In the genomic region with DNA sequence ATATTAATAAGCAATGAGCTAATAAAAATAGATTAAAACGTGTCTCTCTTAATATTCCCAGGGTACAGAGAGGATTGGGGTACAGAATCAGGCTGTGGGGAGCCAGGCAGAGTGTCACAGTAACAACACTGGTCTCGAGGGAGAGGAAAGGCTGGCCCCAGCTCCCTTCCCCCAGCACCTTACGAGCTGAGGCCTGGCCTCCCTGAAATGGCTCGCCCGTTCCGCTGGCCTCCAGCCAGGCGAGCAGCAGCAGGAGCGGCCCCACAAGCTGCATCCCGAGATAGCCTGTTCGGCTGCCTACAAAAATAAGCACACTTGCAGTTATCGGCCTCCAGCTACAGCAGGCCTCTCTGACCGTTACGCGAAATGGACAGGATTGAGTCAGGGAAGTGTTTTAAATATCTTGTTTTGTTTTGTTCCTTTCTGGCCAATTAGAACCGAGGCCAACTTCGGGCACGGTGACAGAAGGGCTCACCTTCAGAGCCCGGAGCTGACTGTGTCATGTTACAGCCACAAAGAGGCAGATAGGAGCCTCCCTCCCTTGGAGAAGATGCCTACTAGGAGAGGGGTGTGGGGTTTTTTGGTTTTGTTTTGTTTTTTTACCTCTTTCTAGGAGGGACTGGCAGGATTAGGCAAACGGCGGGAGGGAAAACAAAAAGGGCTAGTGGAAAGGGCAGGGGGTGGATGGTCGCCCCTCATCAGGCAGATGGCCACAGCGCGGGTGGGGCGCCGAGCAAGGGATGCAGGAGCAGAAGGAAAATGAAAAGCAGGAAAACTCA, we compare ENCODE assay signal across 1 cellular context.
A peak's percentile ranks its signal among the peaks of the same experiment; 100 is the strongest.
TF ChIP-seq lines count a peak whose summit lies in the region.

No MANE protein-coding gene starts in this region.

TF ChIP-seq in HEK293, 187 proteins besides CTCF, POLR2A, EP300 and RAD21 (continued from another document and continues in another):
- TF ChIP-seq ZNF621 (tag by site-specific recombination; IDR thresholded peaks at IDR 0.05) (no peak), SP2 (tag by site-specific recombination; IDR thresholded peaks at IDR 0.05) (peak; percentile 31; the same call in 1 of the 2 replicates), ZNF10 (tag by site-specific recombination; IDR thresholded peaks at IDR 0.05) (peak; percentile 98), ZNF2 (tag by site-specific recombination; IDR thresholded peaks at IDR 0.05) (peak; percentile 16; the same call in 1 of the 2 replicates), PRDM1 (tag by site-specific recombination; IDR thresholded peaks at IDR 0.05) (no peak), SP7 (tag by site-specific recombination; IDR thresholded peaks at IDR 0.05) (peak; percentile 84), ZNF658 (tag by site-specific recombination; IDR thresholded peaks at IDR 0.05) (no peak), ZNF221 (tag by site-specific recombination; IDR thresholded peaks at IDR 0.05; ENCODE audit: borderline replicate concordance) (no peak), ZNF146 (tag by site-specific recombination; IDR thresholded peaks at IDR 0.05) (no peak), ZNF274 (IDR thresholded peaks at IDR 0.05; ENCODE audit: low read length) (no peak), ZNF274 (tag by site-specific recombination; IDR thresholded peaks at IDR 0.05; ENCODE audit: borderline replicate concordance) (no peak), ZNF423 (tag by site-specific recombination; IDR thresholded peaks at IDR 0.05) (no peak), YY2 (tag by site-specific recombination; IDR thresholded peaks at IDR 0.05) (no peak), ZNF843 (tag by site-specific recombination; IDR thresholded peaks at IDR 0.05) (peak; percentile 53; the same call in 1 of the 2 replicates), ZNF157 (tag by site-specific recombination; IDR thresholded peaks at IDR 0.05) (no peak), ZFP69B (tag by site-specific recombination; IDR thresholded peaks at IDR 0.05) (peak; percentile 96), GFI1B (tag by site-specific recombination; IDR thresholded peaks at IDR 0.05) (no peak), ZNF391 (tag by site-specific recombination; IDR thresholded peaks at IDR 0.05; ENCODE audit: borderline replicate concordance, low read depth) (peak; percentile 24; the same call in 1 of the 2 replicates), RBAK (tag by site-specific recombination; IDR thresholded peaks at IDR 0.05) (no peak), ZNF473 (tag by site-specific recombination; IDR thresholded peaks at IDR 0.05) (no peak), ZNF223 (tag by site-specific recombination; IDR thresholded peaks at IDR 0.05) (no peak), ZNF544 (tag by site-specific recombination; IDR thresholded peaks at IDR 0.05) (no peak), ZBTB48 (tag by site-specific recombination; IDR thresholded peaks at IDR 0.05) (peak; percentile 56; the same call in 1 of the 2 replicates), ZNF48 (tag by site-specific recombination; IDR thresholded peaks at IDR 0.05) (no peak), ZNF777 (tag by site-specific recombination; IDR thresholded peaks at IDR 0.05; ENCODE audit: borderline replicate concordance) (no peak), SALL2 (tag by site-specific recombination; IDR thresholded peaks at IDR 0.05; ENCODE audit: borderline replicate concordance) (no peak), ZNF514 (tag by site-specific recombination; IDR thresholded peaks at IDR 0.05) (no peak), OVOL3 (tag by site-specific recombination; IDR thresholded peaks at IDR 0.05) (peak; percentile 91), GLI2 (tag by site-specific recombination; IDR thresholded peaks at IDR 0.05; ENCODE audit: borderline replicate concordance, low read depth) (no peak), ZNF433 (tag by site-specific recombination; IDR thresholded peaks at IDR 0.05; ENCODE audit: low read depth) (no peak), ZNF121 (tag by site-specific recombination; IDR thresholded peaks at IDR 0.05) (no peak), ZNF701 (tag by site-specific recombination; IDR thresholded peaks at IDR 0.05) (no peak), ZNF660 (tag by site-specific recombination; IDR thresholded peaks at IDR 0.05) (no peak), ZNF626 (tag by site-specific recombination; IDR thresholded peaks at IDR 0.05) (no peak), ZNF707 (tag by site-specific recombination; IDR thresholded peaks at IDR 0.05) (no peak)
- TF ChIP-seq, protein P1, sequence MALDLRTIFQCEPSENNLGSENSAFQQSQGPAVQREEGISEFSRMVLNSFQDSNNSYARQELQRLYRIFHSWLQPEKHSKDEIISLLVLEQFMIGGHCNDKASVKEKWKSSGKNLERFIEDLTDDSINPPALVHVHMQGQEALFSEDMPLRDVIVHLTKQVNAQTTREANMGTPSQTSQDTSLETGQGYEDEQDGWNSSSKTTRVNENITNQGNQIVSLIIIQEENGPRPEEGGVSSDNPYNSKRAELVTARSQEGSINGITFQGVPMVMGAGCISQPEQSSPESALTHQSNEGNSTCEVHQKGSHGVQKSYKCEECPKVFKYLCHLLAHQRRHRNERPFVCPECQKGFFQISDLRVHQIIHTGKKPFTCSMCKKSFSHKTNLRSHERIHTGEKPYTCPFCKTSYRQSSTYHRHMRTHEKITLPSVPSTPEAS (tag by site-specific recombination; IDR thresholded peaks at IDR 0.05): no peak
- TF ChIP-seq, protein P2, sequence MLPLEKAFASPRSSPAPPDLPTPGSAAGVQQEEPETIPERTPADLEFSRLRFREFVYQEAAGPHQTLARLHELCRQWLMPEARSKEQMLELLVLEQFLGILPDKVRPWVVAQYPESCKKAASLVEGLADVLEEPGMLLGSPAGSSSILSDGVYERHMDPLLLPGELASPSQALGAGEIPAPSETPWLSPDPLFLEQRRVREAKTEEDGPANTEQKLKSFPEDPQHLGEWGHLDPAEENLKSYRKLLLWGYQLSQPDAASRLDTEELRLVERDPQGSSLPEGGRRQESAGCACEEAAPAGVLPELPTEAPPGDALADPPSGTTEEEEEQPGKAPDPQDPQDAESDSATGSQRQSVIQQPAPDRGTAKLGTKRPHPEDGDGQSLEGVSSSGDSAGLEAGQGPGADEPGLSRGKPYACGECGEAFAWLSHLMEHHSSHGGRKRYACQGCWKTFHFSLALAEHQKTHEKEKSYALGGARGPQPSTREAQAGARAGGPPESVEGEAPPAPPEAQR (tag by site-specific recombination; IDR thresholded peaks at IDR 0.05): no peak
- TF ChIP-seq, protein P3, sequence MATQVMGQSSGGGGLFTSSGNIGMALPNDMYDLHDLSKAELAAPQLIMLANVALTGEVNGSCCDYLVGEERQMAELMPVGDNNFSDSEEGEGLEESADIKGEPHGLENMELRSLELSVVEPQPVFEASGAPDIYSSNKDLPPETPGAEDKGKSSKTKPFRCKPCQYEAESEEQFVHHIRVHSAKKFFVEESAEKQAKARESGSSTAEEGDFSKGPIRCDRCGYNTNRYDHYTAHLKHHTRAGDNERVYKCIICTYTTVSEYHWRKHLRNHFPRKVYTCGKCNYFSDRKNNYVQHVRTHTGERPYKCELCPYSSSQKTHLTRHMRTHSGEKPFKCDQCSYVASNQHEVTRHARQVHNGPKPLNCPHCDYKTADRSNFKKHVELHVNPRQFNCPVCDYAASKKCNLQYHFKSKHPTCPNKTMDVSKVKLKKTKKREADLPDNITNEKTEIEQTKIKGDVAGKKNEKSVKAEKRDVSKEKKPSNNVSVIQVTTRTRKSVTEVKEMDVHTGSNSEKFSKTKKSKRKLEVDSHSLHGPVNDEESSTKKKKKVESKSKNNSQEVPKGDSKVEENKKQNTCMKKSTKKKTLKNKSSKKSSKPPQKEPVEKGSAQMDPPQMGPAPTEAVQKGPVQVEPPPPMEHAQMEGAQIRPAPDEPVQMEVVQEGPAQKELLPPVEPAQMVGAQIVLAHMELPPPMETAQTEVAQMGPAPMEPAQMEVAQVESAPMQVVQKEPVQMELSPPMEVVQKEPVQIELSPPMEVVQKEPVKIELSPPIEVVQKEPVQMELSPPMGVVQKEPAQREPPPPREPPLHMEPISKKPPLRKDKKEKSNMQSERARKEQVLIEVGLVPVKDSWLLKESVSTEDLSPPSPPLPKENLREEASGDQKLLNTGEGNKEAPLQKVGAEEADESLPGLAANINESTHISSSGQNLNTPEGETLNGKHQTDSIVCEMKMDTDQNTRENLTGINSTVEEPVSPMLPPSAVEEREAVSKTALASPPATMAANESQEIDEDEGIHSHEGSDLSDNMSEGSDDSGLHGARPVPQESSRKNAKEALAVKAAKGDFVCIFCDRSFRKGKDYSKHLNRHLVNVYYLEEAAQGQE (tag by site-specific recombination; IDR thresholded peaks at IDR 0.05): 0 out of 2 replicates have a peak, but pooled peaks have one; percentile 25
- TF ChIP-seq, protein P4, sequence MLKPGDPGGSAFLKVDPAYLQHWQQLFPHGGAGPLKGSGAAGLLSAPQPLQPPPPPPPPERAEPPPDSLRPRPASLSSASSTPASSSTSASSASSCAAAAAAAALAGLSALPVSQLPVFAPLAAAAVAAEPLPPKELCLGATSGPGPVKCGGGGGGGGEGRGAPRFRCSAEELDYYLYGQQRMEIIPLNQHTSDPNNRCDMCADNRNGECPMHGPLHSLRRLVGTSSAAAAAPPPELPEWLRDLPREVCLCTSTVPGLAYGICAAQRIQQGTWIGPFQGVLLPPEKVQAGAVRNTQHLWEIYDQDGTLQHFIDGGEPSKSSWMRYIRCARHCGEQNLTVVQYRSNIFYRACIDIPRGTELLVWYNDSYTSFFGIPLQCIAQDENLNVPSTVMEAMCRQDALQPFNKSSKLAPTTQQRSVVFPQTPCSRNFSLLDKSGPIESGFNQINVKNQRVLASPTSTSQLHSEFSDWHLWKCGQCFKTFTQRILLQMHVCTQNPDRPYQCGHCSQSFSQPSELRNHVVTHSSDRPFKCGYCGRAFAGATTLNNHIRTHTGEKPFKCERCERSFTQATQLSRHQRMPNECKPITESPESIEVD (tag by site-specific recombination; IDR thresholded peaks at IDR 0.05): peak; percentile 56
- TF ChIP-seq, protein P5, sequence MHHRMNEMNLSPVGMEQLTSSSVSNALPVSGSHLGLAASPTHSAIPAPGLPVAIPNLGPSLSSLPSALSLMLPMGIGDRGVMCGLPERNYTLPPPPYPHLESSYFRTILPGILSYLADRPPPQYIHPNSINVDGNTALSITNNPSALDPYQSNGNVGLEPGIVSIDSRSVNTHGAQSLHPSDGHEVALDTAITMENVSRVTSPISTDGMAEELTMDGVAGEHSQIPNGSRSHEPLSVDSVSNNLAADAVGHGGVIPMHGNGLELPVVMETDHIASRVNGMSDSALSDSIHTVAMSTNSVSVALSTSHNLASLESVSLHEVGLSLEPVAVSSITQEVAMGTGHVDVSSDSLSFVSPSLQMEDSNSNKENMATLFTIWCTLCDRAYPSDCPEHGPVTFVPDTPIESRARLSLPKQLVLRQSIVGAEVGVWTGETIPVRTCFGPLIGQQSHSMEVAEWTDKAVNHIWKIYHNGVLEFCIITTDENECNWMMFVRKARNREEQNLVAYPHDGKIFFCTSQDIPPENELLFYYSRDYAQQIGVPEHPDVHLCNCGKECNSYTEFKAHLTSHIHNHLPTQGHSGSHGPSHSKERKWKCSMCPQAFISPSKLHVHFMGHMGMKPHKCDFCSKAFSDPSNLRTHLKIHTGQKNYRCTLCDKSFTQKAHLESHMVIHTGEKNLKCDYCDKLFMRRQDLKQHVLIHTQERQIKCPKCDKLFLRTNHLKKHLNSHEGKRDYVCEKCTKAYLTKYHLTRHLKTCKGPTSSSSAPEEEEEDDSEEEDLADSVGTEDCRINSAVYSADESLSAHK (tag by site-specific recombination; IDR thresholded peaks at IDR 0.05): no peak
- TF ChIP-seq, protein P6, sequence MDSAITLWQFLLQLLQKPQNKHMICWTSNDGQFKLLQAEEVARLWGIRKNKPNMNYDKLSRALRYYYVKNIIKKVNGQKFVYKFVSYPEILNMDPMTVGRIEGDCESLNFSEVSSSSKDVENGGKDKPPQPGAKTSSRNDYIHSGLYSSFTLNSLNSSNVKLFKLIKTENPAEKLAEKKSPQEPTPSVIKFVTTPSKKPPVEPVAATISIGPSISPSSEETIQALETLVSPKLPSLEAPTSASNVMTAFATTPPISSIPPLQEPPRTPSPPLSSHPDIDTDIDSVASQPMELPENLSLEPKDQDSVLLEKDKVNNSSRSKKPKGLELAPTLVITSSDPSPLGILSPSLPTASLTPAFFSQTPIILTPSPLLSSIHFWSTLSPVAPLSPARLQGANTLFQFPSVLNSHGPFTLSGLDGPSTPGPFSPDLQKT (IDR thresholded peaks at IDR 0.05; ENCODE audit: borderline replicate concordance, low read depth, low read length): no peak
- TF ChIP-seq, protein P7, sequence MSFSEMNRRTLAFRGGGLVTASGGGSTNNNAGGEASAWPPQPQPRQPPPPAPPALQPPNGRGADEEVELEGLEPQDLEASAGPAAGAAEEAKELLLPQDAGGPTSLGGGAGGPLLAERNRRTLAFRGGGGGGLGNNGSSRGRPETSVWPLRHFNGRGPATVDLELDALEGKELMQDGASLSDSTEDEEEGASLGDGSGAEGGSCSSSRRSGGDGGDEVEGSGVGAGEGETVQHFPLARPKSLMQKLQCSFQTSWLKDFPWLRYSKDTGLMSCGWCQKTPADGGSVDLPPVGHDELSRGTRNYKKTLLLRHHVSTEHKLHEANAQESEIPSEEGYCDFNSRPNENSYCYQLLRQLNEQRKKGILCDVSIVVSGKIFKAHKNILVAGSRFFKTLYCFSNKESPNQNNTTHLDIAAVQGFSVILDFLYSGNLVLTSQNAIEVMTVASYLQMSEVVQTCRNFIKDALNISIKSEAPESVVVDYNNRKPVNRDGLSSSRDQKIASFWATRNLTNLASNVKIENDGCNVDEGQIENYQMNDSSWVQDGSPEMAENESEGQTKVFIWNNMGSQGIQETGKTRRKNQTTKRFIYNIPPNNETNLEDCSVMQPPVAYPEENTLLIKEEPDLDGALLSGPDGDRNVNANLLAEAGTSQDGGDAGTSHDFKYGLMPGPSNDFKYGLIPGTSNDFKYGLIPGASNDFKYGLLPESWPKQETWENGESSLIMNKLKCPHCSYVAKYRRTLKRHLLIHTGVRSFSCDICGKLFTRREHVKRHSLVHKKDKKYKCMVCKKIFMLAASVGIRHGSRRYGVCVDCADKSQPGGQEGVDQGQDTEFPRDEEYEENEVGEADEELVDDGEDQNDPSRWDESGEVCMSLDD (tag by site-specific recombination; IDR thresholded peaks at IDR 0.05): 0 out of 2 replicates have a peak, but pooled peaks have one; percentile 37
- TF ChIP-seq, protein P8, sequence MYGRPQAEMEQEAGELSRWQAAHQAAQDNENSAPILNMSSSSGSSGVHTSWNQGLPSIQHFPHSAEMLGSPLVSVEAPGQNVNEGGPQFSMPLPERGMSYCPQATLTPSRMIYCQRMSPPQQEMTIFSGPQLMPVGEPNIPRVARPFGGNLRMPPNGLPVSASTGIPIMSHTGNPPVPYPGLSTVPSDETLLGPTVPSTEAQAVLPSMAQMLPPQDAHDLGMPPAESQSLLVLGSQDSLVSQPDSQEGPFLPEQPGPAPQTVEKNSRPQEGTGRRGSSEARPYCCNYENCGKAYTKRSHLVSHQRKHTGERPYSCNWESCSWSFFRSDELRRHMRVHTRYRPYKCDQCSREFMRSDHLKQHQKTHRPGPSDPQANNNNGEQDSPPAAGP (tag by site-specific recombination; IDR thresholded peaks at IDR 0.05): peak; percentile 84
- TF ChIP-seq, protein P9, sequence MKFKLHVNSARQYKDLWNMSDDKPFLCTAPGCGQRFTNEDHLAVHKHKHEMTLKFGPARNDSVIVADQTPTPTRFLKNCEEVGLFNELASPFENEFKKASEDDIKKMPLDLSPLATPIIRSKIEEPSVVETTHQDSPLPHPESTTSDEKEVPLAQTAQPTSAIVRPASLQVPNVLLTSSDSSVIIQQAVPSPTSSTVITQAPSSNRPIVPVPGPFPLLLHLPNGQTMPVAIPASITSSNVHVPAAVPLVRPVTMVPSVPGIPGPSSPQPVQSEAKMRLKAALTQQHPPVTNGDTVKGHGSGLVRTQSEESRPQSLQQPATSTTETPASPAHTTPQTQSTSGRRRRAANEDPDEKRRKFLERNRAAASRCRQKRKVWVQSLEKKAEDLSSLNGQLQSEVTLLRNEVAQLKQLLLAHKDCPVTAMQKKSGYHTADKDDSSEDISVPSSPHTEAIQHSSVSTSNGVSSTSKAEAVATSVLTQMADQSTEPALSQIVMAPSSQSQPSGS (tag by site-specific recombination; IDR thresholded peaks at IDR 0.05; ENCODE audit: low read depth): no peak
